Comparison of ENCODE assay signal across 1 cellular context in the genomic region with DNA sequence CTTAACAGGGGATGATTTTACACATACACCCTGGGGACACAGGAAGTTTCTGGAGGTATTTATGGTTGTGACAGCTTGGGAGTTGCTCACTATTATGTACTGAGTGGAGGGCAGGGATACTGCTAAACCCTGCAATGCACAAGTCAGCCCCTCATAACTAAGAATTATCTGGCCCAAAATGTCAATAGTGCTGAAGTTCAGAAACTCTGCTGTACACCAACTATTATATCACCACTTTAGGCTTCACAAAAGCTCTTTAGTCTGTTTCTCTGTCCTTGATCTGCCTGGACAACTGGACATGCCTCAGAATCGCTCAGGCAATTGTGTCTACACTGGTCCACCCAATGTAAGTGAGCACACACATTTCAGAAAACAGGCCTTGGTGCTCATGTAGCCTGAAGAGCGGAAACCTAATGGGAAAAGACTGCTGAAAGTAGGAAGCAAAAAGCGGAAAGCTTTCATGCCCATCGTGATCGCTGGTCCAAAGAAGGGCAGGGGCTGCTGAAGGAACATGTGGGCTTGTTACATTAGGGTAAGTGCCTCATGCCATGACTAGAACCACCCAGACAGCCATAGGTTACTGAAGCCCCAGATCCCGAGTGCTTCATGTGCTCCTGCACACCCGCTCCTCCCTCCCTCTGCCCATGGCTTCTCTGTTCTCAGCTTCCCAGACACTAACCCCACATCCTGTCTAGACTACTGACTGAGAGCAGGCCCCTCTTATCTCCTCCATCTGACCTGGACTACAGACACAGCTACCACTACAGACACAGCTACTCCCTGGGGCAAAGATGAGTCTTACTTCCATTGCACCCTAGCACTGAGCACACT.
TF ChIP-seq lines count a peak whose summit lies in the region.

No MANE protein-coding gene starts in this region.

TF ChIP-seq in HepG2, 621 proteins besides CTCF, POLR2A, EP300 and RAD21 (continued from another document and continues in another):
- TF ChIP-seq, protein P1, sequence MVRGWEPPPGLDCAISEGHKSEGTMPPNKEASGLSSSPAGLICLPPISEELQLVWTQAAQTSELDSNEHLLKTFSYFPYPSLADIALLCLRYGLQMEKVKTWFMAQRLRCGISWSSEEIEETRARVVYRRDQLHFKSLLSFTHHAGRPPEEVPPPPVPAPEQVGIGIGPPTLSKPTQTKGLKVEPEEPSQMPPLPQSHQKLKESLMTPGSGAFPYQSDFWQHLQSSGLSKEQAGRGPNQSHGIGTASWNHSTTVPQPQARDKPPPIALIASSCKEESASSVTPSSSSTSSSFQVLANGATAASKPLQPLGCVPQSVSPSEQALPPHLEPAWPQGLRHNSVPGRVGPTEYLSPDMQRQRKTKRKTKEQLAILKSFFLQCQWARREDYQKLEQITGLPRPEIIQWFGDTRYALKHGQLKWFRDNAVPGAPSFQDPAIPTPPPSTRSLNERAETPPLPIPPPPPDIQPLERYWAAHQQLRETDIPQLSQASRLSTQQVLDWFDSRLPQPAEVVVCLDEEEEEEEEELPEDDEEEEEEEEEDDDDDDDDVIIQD (CRISPR knock-in tag; IDR thresholded peaks at IDR 0.05; ENCODE audit: low read depth) = peak; percentile 18; the same call in 1 of the 2 replicates
- TF ChIP-seq, protein P2, sequence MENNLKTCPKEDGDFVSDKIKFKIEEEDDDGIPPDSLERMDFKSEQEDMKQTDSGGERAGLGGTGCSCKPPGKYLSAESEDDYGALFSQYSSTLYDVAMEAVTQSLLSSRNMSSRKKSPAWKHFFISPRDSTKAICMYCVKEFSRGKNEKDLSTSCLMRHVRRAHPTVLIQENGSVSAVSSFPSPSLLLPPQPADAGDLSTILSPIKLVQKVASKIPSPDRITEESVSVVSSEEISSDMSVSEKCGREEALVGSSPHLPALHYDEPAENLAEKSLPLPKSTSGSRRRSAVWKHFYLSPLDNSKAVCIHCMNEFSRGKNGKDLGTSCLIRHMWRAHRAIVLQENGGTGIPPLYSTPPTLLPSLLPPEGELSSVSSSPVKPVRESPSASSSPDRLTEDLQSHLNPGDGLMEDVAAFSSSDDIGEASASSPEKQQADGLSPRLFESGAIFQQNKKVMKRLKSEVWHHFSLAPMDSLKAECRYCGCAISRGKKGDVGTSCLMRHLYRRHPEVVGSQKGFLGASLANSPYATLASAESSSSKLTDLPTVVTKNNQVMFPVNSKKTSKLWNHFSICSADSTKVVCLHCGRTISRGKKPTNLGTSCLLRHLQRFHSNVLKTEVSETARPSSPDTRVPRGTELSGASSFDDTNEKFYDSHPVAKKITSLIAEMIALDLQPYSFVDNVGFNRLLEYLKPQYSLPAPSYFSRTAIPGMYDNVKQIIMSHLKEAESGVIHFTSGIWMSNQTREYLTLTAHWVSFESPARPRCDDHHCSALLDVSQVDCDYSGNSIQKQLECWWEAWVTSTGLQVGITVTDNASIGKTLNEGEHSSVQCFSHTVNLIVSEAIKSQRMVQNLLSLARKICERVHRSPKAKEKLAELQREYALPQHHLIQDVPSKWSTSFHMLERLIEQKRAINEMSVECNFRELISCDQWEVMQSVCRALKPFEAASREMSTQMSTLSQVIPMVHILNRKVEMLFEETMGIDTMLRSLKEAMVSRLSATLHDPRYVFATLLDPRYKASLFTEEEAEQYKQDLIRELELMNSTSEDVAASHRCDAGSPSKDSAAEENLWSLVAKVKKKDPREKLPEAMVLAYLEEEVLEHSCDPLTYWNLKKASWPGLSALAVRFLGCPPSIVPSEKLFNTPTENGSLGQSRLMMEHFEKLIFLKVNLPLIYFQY (CRISPR knock-in tag; IDR thresholded peaks at IDR 0.05; ENCODE audit: borderline replicate concordance) = no peak
- TF ChIP-seq SIX1 (CRISPR knock-in tag; IDR thresholded peaks at IDR 0.05; ENCODE audit: borderline replicate concordance) (no peak), ZNF572 (CRISPR knock-in tag; IDR thresholded peaks at IDR 0.05) (no peak; the same call in 1 of the 2 replicates), ZFP36 (IDR thresholded peaks at IDR 0.05; ENCODE audit: borderline replicate concordance, low read depth, low read length, partially characterized antibody) (no peak), ZNF792 (CRISPR knock-in tag; IDR thresholded peaks at IDR 0.05) (no peak; the same call in 1 of the 2 replicates), ZFP82 (CRISPR knock-in tag; IDR thresholded peaks at IDR 0.05; ENCODE audit: borderline replicate concordance) (no peak), GPN1 (CRISPR knock-in tag; IDR thresholded peaks at IDR 0.05; ENCODE audit: borderline replicate concordance) (no peak), TBP (CRISPR knock-in tag; IDR thresholded peaks at IDR 0.05) (no peak), TCF7 (IDR thresholded peaks at IDR 0.05; ENCODE audit: low read depth) (peak; percentile 45; the same call in 1 of the 2 replicates), MIER2 (CRISPR knock-in tag; IDR thresholded peaks at IDR 0.05) (0 out of 2 replicates have a peak, but pooled peaks have one; percentile 32), PCBP1 (IDR thresholded peaks at IDR 0.05; ENCODE audit: borderline replicate concordance, low read depth, low read length) (no peak), RNF2 (conservative IDR thresholded peaks at IDR 0.05; ENCODE audit: low read depth) (no peak)
- TF ChIP-seq, protein P3, sequence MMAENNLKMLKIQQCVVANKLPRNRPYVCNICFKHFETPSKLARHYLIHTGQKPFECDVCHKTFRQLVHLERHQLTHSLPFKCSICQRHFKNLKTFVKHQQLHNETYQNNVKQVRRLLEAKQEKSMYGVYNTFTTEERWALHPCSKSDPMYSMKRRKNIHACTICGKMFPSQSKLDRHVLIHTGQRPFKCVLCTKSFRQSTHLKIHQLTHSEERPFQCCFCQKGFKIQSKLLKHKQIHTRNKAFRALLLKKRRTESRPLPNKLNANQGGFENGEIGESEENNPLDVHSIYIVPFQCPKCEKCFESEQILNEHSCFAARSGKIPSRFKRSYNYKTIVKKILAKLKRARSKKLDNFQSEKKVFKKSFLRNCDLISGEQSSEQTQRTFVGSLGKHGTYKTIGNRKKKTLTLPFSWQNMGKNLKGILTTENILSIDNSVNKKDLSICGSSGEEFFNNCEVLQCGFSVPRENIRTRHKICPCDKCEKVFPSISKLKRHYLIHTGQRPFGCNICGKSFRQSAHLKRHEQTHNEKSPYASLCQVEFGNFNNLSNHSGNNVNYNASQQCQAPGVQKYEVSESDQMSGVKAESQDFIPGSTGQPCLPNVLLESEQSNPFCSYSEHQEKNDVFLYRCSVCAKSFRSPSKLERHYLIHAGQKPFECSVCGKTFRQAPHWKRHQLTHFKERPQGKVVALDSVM (CRISPR knock-in tag; IDR thresholded peaks at IDR 0.05) = no peak
- TF ChIP-seq, protein P4, sequence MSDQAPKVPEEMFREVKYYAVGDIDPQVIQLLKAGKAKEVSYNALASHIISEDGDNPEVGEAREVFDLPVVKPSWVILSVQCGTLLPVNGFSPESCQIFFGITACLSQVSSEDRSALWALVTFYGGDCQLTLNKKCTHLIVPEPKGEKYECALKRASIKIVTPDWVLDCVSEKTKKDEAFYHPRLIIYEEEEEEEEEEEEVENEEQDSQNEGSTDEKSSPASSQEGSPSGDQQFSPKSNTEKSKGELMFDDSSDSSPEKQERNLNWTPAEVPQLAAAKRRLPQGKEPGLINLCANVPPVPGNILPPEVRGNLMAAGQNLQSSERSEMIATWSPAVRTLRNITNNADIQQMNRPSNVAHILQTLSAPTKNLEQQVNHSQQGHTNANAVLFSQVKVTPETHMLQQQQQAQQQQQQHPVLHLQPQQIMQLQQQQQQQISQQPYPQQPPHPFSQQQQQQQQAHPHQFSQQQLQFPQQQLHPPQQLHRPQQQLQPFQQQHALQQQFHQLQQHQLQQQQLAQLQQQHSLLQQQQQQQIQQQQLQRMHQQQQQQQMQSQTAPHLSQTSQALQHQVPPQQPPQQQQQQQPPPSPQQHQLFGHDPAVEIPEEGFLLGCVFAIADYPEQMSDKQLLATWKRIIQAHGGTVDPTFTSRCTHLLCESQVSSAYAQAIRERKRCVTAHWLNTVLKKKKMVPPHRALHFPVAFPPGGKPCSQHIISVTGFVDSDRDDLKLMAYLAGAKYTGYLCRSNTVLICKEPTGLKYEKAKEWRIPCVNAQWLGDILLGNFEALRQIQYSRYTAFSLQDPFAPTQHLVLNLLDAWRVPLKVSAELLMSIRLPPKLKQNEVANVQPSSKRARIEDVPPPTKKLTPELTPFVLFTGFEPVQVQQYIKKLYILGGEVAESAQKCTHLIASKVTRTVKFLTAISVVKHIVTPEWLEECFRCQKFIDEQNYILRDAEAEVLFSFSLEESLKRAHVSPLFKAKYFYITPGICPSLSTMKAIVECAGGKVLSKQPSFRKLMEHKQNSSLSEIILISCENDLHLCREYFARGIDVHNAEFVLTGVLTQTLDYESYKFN (CRISPR knock-in tag; conservative IDR thresholded peaks at IDR 0.05) = peak; percentile 77
- TF ChIP-seq, protein P5, sequence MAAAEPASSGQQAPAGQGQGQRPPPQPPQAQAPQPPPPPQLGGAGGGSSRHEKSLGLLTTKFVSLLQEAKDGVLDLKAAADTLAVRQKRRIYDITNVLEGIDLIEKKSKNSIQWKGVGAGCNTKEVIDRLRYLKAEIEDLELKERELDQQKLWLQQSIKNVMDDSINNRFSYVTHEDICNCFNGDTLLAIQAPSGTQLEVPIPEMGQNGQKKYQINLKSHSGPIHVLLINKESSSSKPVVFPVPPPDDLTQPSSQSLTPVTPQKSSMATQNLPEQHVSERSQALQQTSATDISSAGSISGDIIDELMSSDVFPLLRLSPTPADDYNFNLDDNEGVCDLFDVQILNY (CRISPR knock-in tag; conservative IDR thresholded peaks at IDR 0.05) = no peak
- TF ChIP-seq, protein P6, sequence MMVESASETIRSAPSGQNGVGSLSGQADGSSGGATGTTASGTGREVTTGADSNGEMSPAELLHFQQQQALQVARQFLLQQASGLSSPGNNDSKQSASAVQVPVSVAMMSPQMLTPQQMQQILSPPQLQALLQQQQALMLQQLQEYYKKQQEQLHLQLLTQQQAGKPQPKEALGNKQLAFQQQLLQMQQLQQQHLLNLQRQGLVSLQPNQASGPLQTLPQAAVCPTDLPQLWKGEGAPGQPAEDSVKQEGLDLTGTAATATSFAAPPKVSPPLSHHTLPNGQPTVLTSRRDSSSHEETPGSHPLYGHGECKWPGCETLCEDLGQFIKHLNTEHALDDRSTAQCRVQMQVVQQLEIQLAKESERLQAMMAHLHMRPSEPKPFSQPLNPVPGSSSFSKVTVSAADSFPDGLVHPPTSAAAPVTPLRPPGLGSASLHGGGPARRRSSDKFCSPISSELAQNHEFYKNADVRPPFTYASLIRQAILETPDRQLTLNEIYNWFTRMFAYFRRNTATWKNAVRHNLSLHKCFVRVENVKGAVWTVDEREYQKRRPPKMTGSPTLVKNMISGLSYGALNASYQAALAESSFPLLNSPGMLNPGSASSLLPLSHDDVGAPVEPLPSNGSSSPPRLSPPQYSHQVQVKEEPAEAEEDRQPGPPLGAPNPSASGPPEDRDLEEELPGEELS (CRISPR knock-in tag; IDR thresholded peaks at IDR 0.05) = peak; percentile 16; the same call in 1 of the 2 replicates
- TF ChIP-seq, protein P7, sequence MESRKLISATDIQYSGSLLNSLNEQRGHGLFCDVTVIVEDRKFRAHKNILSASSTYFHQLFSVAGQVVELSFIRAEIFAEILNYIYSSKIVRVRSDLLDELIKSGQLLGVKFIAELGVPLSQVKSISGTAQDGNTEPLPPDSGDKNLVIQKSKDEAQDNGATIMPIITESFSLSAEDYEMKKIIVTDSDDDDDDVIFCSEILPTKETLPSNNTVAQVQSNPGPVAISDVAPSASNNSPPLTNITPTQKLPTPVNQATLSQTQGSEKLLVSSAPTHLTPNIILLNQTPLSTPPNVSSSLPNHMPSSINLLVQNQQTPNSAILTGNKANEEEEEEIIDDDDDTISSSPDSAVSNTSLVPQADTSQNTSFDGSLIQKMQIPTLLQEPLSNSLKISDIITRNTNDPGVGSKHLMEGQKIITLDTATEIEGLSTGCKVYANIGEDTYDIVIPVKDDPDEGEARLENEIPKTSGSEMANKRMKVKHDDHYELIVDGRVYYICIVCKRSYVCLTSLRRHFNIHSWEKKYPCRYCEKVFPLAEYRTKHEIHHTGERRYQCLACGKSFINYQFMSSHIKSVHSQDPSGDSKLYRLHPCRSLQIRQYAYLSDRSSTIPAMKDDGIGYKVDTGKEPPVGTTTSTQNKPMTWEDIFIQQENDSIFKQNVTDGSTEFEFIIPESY (CRISPR knock-in tag; IDR thresholded peaks at IDR 0.05) = no peak
- TF ChIP-seq, protein P8, sequence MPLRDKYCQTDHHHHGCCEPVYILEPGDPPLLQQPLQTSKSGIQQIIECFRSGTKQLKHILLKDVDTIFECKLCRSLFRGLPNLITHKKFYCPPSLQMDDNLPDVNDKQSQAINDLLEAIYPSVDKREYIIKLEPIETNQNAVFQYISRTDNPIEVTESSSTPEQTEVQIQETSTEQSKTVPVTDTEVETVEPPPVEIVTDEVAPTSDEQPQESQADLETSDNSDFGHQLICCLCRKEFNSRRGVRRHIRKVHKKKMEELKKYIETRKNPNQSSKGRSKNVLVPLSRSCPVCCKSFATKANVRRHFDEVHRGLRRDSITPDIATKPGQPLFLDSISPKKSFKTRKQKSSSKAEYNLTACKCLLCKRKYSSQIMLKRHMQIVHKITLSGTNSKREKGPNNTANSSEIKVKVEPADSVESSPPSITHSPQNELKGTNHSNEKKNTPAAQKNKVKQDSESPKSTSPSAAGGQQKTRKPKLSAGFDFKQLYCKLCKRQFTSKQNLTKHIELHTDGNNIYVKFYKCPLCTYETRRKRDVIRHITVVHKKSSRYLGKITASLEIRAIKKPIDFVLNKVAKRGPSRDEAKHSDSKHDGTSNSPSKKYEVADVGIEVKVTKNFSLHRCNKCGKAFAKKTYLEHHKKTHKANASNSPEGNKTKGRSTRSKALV (CRISPR knock-in tag; IDR thresholded peaks at IDR 0.05) = no peak
- TF ChIP-seq, protein P9, sequence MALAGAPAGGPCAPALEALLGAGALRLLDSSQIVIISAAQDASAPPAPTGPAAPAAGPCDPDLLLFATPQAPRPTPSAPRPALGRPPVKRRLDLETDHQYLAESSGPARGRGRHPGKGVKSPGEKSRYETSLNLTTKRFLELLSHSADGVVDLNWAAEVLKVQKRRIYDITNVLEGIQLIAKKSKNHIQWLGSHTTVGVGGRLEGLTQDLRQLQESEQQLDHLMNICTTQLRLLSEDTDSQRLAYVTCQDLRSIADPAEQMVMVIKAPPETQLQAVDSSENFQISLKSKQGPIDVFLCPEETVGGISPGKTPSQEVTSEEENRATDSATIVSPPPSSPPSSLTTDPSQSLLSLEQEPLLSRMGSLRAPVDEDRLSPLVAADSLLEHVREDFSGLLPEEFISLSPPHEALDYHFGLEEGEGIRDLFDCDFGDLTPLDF (CRISPR knock-in tag; IDR thresholded peaks at IDR 0.05) = no peak
